9 cellular contexts compared by ENCODE assay signal in genomic region chr17:7486181-7486580, GRCh38. TPM values are rescaled to one million over a fixed set of nuclear protein-coding genes. Genes with fewer than 3 reads are reported as not detected.
DNase-seq lines count a peak whose midpoint lies in the region; ATAC-seq and TF ChIP-seq lines count a peak whose summit lies in the region.
"Had no signal": no experiment of that assay in that cellular context is flagged by ENCODE, and none has a peak within 500 bp of the region (broad histone marks: within the 10 kb centered on the region; RNA-seq: fewer than 3 reads in every experiment).

No MANE protein-coding gene starts in this region.

- H3K27me3 ChIP-seq in BLaER1 treated with 17β-estradiol and CSF1 and Interleukin-3, amounts not matched to agents 10 nM and 100 nM = no peaks in the 10 kb centered on the region
- no peaks in the 10 kb centered on the region for H3K27me3 ChIP-seq in colonic mucosa

- peak overlapping the region; percentile 39 for H3K4me3 Mint-ChIP-seq in natural killer cell

- peaks cover 69 to 77% of the 10 kb centered on the region in 2 donors for H3K4me1 Mint-ChIP-seq in natural killer cell

- intact Hi-C loops in colonic mucosa (cut with DNase I) (no loop called here), natural killer cell (cut with micrococcal nuclease) (no loop called here)

- peak overlapping the region in 3 of 11 experiments; percentile 12 to 100 (median 29); a peak in 3 of 22 replicates for H3K27ac ChIP-seq in BLaER1 treated with 17β-estradiol and CSF1 and Interleukin-3, amounts not matched to agents 10 nM and 100 nM
- peak overlapping the region; percentile 93 for H3K27ac ChIP-seq in colonic mucosa

- DNase-seq in LNCaP clone FGC (ENCODE audit: low read depth) (no peak), colonic mucosa (no peak), natural killer cell (no peak), NCI-H2029 (lab: John Stamatoyannopoulos, UW) (no peak), NCI-H1436 treated with DMSO at 0.1 percent for 48 hours (lab: John Stamatoyannopoulos, UW) (no peak), kidney glomerular epithelial cell (lab: John Stamatoyannopoulos, UW) (no peak), NK-92 (lab: John Stamatoyannopoulos, UW; ENCODE audit: unreplicated experiment) (no peak)
- DNase-seq: NCI-H2081 treated with DMSO at 0.1 percent for 48 hours had no signal

- H4K20me1 ChIP-seq in BLaER1 treated with 17β-estradiol and CSF1 and Interleukin-3, amounts not matched to agents 10 nM and 100 nM = peaks cover 64 to 66% (median 65%) of the 10 kb centered on the region in 11 experiments

- no peaks in the 10 kb centered on the region for H3K9me3 Mint-ChIP-seq in natural killer cell

- H3K27ac Mint-ChIP-seq in natural killer cell = peak overlapping the region; percentile 0 to 76

- no peak for ATAC-seq in natural killer cell

- TF ChIP-seq CTCF in LNCaP clone FGC (IDR thresholded peaks at IDR 0.05; ENCODE audit: control insufficient read depth, extremely low read depth, insufficient read depth) (no peak), colonic mucosa (IDR thresholded peaks at IDR 0.05) (no peak), natural killer cell (IDR thresholded peaks at IDR 0.05) (no peak)

- peaks cover 67 to 79% (median 75%) of the 10 kb centered on the region in 10 experiments for H3K4me1 ChIP-seq in BLaER1 treated with 17β-estradiol and CSF1 and Interleukin-3, amounts not matched to agents 10 nM and 100 nM
- H3K4me1 ChIP-seq in colonic mucosa = peaks cover 18% of the 10 kb centered on the region

- H3K36me3 Mint-ChIP-seq in natural killer cell = no peaks in the 10 kb centered on the region

- no peaks in the 10 kb centered on the region for H3K9me3 ChIP-seq in BLaER1 treated with 17β-estradiol and CSF1 and Interleukin-3, amounts not matched to agents 10 nM and 100 nM (replicated peaks in 1 of 11)
- no peaks in the 10 kb centered on the region for H3K9me3 ChIP-seq in colonic mucosa

- no peaks in the 10 kb centered on the region for H3K27me3 Mint-ChIP-seq in natural killer cell (ENCODE audit: low read depth in 2 of 2)

- H3K9ac ChIP-seq in BLaER1 treated with 17β-estradiol and CSF1 and Interleukin-3, amounts not matched to agents 10 nM and 100 nM = peak overlapping the region; percentile 87 to 100 (median 98)
- peak overlapping the region in 1 of 2 donors; percentile 65 for H3K9ac ChIP-seq in colonic mucosa (ENCODE audit: low read depth in 2 of 2, low read length in 2 of 2)

- H3K4me3 ChIP-seq in BLaER1 treated with 17β-estradiol and CSF1 and Interleukin-3, amounts not matched to agents 10 nM and 100 nM = peak overlapping the region; percentile 65 to 85 (median 77)
- H3K4me3 ChIP-seq in LNCaP clone FGC (ENCODE audit: low read depth, low read length) (peak overlapping the region; percentile 54), colonic mucosa (peak overlapping the region; percentile 50)

- H3K4me2 ChIP-seq in BLaER1 treated with 17β-estradiol and CSF1 and Interleukin-3, amounts not matched to agents 10 nM and 100 nM = peak overlapping the region; percentile 77 to 97 (median 92)

- H3K36me3 ChIP-seq in BLaER1 treated with 17β-estradiol and CSF1 and Interleukin-3, amounts not matched to agents 10 nM and 100 nM = peaks cover 16 to 56% (median 40%) of the 10 kb centered on the region in 11 experiments; a peak in 21 of 22 replicates
- H3K36me3 ChIP-seq in colonic mucosa = no peaks in the 10 kb centered on the region

RNA-seq across cellular contexts. Expression of gene POLR2A, which starts 2.0 kb away (rescaled TPM):
- total RNA-seq in colonic mucosa = 100 to 1,000 TPM in 1 of 2 donors, 10 to 100 TPM in 1; 73.5 to 137 TPM
- 100 to 1,000 TPM; 515 to 879 (median 524) TPM for total RNA-seq in natural killer cell

RNA-seq across cellular contexts. Expression of gene SLC35G6, which starts 4.9 kb away (rescaled TPM):
- total RNA-seq in colonic mucosa (not detected), natural killer cell (not detected)

RNA-seq across cellular contexts. Expression of gene ZBTB4, which starts 6.8 kb away (rescaled TPM):
- total RNA-seq in colonic mucosa (10 to 100 TPM; 12.9 to 26.7 TPM), natural killer cell (10 to 100 TPM; 64.0 to 72.5 (median 68.4) TPM)

RNA-seq across cellular contexts. Expression of gene CHRNB1, which starts 41.3 kb away (rescaled TPM):
- total RNA-seq in colonic mucosa (1 to 10 TPM; 4.3 to 6.1 TPM), natural killer cell (10 to 100 TPM in 2 of 3 donors, 1 to 10 TPM in 1; 9.8 to 10.4 (median 10.2) TPM)

RNA-seq across cellular contexts. Expression of gene FGF11, which starts 46.9 kb away (rescaled TPM):
- total RNA-seq in colonic mucosa = 1 to 10 TPM; 1.2 to 1.6 TPM
- total RNA-seq in natural killer cell = 1 to 10 TPM; 1.2 to 4.2 (median 1.9) TPM
